Comparison of ENCODE assay signal across 17 cellular contexts in the genomic region with DNA sequence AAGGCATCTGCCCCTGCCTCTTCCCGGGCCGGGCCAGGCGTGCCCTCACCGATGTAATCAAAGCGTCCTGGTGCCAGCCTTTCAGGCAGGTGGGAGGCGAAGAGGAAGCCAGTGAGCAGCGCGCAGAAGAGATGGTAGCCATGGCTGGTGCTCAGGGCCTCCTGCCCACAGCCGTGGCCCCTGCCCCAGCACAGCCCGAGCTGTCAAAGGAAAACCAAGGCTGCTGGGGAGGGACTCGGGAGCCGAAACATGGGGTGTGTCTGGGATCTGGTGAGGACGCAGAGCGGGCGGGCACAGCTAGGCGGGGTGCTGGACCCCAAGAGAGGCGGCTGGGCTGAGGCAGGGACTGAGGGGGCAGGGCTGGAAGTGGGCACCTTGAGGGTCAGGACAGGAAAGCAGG. TPM values are rescaled to one million over a fixed set of nuclear protein-coding genes. Genes with fewer than 3 reads are reported as not detected.
DNase-seq lines count a peak whose midpoint lies in the region; ATAC-seq and TF ChIP-seq lines count a peak whose summit lies in the region.
"Had no signal": no experiment of that assay in that cellular context is flagged by ENCODE, and none has a peak within 500 bp of the region (broad histone marks: within the 10 kb centered on the region; RNA-seq: fewer than 3 reads in every experiment).

No MANE protein-coding gene starts in this region.

- ATAC-seq in activated CD4-positive, alpha-beta T cell treated with anti-CD3 and anti-CD28 coated beads for 36 hours: no peak
- ATAC-seq in IMR-90 (ENCODE audit: low read depth): no peak
- ATAC-seq in esophagus mucosa: no peak
- ATAC-seq in HG02973 (IDR thresholded peaks at IDR 0.05; ENCODE audit: unreplicated experiment): no peak
- ATAC-seq in GM19397 (IDR thresholded peaks at IDR 0.05; ENCODE audit: unreplicated experiment): no peak
- ATAC-seq: PC-3 had no signal

- no peak overlapping the region for H4K8ac ChIP-seq in IMR-90 (ENCODE audit: low read depth in 2 of 2, low read length in 2 of 2)

- H3K4ac ChIP-seq in IMR-90 (ENCODE audit: low read depth, low read length): no peak overlapping the region

- H3K9me3 Mint-ChIP-seq in activated CD4-positive, alpha-beta T cell treated with anti-CD3 and anti-CD28 coated beads for 36 hours (ENCODE audit: low read depth): no peaks in the 10 kb centered on the region

- no peak overlapping the region for H3K9ac ChIP-seq in IMR-90 (ENCODE audit: low read depth, low read length)

- WGBS in IMR-90 (ENCODE audit: extremely low coverage in 2 of 2, insufficient read length in 1 of 2), 2 experiments: 90% methylated on average over 13 of the region's 17 CpGs; no CpG with 5 or more reads in 1 of the 2 experiments
- WGBS in spleen, 5 donors: 91 to 94% (median 92%) methylated on average over 17 of the region's 17 CpGs

- H4K91ac ChIP-seq in IMR-90 (ENCODE audit: insufficient read depth, low read depth, low read length): no peak overlapping the region

- TF ChIP-seq POLR2A in IMR-90 (IDR thresholded peaks at IDR 0.05; ENCODE audit: low read depth, low read length) (no peak), spleen (IDR thresholded peaks at IDR 0.05) (no peak)

- H2BK20ac ChIP-seq in IMR-90 (ENCODE audit: low read depth, low read length): no peak overlapping the region

- intact Hi-C loops in activated CD4-positive, alpha-beta T cell treated with anti-CD3 and anti-CD28 coated beads for 36 hours (cut with DNase I, micrococcal nuclease): no loop called here
- intact Hi-C loops in IMR-90 (cut with micrococcal nuclease) (loop anchor here (1.0 kb wide), 1 partner anchor 35 kb away; no protein-coding TSS in a partner anchor), spleen (cut with DNase I; ENCODE audit: low total_unique reads) (no loop called here)

- POLR2A ChIA-PET in activated CD4-positive, alpha-beta T cell treated with anti-CD3 and anti-CD28 coated beads for 36 hours (lab: Charles Lee): no interaction called here
- POLR2A ChIA-PET in IMR-90 (lab: Charles Lee; ENCODE audit: unreplicated experiment): no interaction called here

- H3K27me3 Mint-ChIP-seq in activated CD4-positive, alpha-beta T cell treated with anti-CD3 and anti-CD28 coated beads for 36 hours: peaks cover 4% of the 10 kb centered on the region

- no TSS peak for BruUV-seq in IMR-90 (replicated peaks; lab: Mats Ljungman, UMichigan)

- no peak overlapping the region for H3K27ac Mint-ChIP-seq in activated CD4-positive, alpha-beta T cell treated with anti-CD3 and anti-CD28 coated beads for 36 hours

- no peaks in the 10 kb centered on the region for H3K79me1 ChIP-seq in IMR-90 (ENCODE audit: low read depth in 1 of 2, low read length in 2 of 2)

- TF ChIP-seq RAD21 in IMR-90 (IDR thresholded peaks at IDR 0.05; ENCODE audit: low read length): no peak

- H3K27me3 ChIP-seq in IMR-90 (ENCODE audit: control insufficient read depth, insufficient read depth, low read length) (peaks cover 12% of the 10 kb centered on the region; the same call in 1 of the 2 replicates), spleen (replicated peaks in 1 of 7) (peaks cover 0 to 30% (median 12%) of the 10 kb centered on the region in 7 donors)

- in situ Hi-C loops in IMR-90 (cut with MboI; ENCODE audit: low sequenced_read_pairs): no loop called here

- H3K4me3 Mint-ChIP-seq in activated CD4-positive, alpha-beta T cell treated with anti-CD3 and anti-CD28 coated beads for 36 hours: peak overlapping the region; percentile 59

- H2BK5ac ChIP-seq in IMR-90 (ENCODE audit: low read depth, low read length, poor library complexity, severe bottlenecking): no peak overlapping the region

- no peak overlapping the region for H3K14ac ChIP-seq in IMR-90 (replicated peaks; ENCODE audit: low read depth, low read length)

- H2AK9ac ChIP-seq in IMR-90 (replicated peaks; ENCODE audit: low read depth, low read length, poor library complexity): peak overlapping the region; percentile 65

- TF ChIP-seq CTCF in IMR-90 (conservative IDR thresholded peaks at IDR 0.05; ENCODE audit: low read depth, low read length) (no peak), spleen (IDR thresholded peaks at IDR 0.05 in 8 of 11, conservative IDR thresholded peaks at IDR 0.05 in 3 of 11) (no peak)

- no peak overlapping the region for H2AFZ ChIP-seq in IMR-90 (replicated peaks; ENCODE audit: low read length, poor library complexity)

- no peak overlapping the region for H3K56ac ChIP-seq in IMR-90 (ENCODE audit: extremely low read depth, insufficient read depth, low read length)

- peaks cover 11% of the 10 kb centered on the region for H3K4me1 Mint-ChIP-seq in activated CD4-positive, alpha-beta T cell treated with anti-CD3 and anti-CD28 coated beads for 36 hours

- CTCF ChIA-PET in activated CD4-positive, alpha-beta T cell treated with anti-CD3 and anti-CD28 coated beads for 36 hours (lab: Charles Lee): interaction anchor here (1.1 to 1.5 kb wide), 2 partner anchors 103 to 113 kb away, joined by 4 to 6 read pairs; no protein-coding TSS in a partner anchor
- CTCF ChIA-PET in IMR-90 (lab: Yijun Ruan, JAX): no interaction called here

- no peak overlapping the region for H4K5ac ChIP-seq in IMR-90 (ENCODE audit: low read depth, low read length)

- H3K27ac ChIP-seq in IMR-90 (ENCODE audit: insufficient read depth, low read length) (no peak overlapping the region), caudate nucleus (ENCODE audit: low read depth, low read length) (peak overlapping the region; percentile 36), spleen (no peak overlapping the region)
- H3K27ac ChIP-seq: SK-N-MC, stomach had no signal

- no peak overlapping the region for H3K4me3 ChIP-seq in IMR-90 (ENCODE audit: insufficient read depth, low read depth, low read length)
- H3K4me3 ChIP-seq in spleen: peak overlapping the region in 1 of 8 donors; percentile 68
- H3K4me3 ChIP-seq: smooth muscle cell had no signal

- peaks cover 5% of the 10 kb centered on the region; the same call in 1 of the 2 replicates for H3K9me1 ChIP-seq in IMR-90 (ENCODE audit: insufficient read depth, low read length)

- H3K23ac ChIP-seq in IMR-90 (ENCODE audit: low read depth, low read length): no peak overlapping the region

- H2AK5ac ChIP-seq in IMR-90 (ENCODE audit: low read depth, low read length): no peak overlapping the region

- H2BK15ac ChIP-seq in IMR-90 (ENCODE audit: low read depth, low read length): no peak overlapping the region

- no peak for DNase-seq in activated CD4-positive, alpha-beta T cell treated with anti-CD3 and anti-CD28 coated beads for 36 hours
- DNase-seq in activated CD4-positive, alpha-beta T cell treated with anti-CD3 and anti-CD28 coated beads for 48 hours: no peak
- DNase-seq in IMR-90: no peak
- no peak for DNase-seq in caudate nucleus (lab: John Stamatoyannopoulos, UW)
- peak; percentile 71 for DNase-seq in spleen
- DNase-seq: head of caudate nucleus, NCI-H2081 treated with DMSO at 0.1 percent for 48 hours, NCI-H69, stomach had no signal

- no peak overlapping the region for H3K4me2 ChIP-seq in IMR-90 (ENCODE audit: low read depth, low read length)
- H3K4me2 ChIP-seq: smooth muscle cell had no signal

- peaks cover 2% of the 10 kb centered on the region; the same call in 1 of the 2 replicates for H3K4me1 ChIP-seq in IMR-90 (ENCODE audit: control insufficient read depth, insufficient read depth, low read length)
- peaks cover 11 to 32% (median 17%) of the 10 kb centered on the region in 6 donors for H3K4me1 ChIP-seq in spleen

- H2BK120ac ChIP-seq in IMR-90 (ENCODE audit: low read depth, low read length): no peak overlapping the region

- no peak overlapping the region for H3K18ac ChIP-seq in IMR-90 (ENCODE audit: low read depth, low read length)

- peaks cover 12% of the 10 kb centered on the region for H3K36me3 Mint-ChIP-seq in activated CD4-positive, alpha-beta T cell treated with anti-CD3 and anti-CD28 coated beads for 36 hours (ENCODE audit: low read depth)

- H4K20me1 ChIP-seq in IMR-90 (ENCODE audit: insufficient read depth, low read length): no peaks in the 10 kb centered on the region; the same call in none of the 2 replicates

- peaks cover 14% of the 10 kb centered on the region; the same call in 1 of the 2 replicates for H3K36me3 ChIP-seq in IMR-90 (ENCODE audit: control insufficient read depth, insufficient read depth, low read length)
- H3K36me3 ChIP-seq in spleen: peaks cover 3 to 44% (median 24%) of the 10 kb centered on the region in 6 donors

- no peaks in the 10 kb centered on the region for H3K9me3 ChIP-seq in IMR-90 (ENCODE audit: control insufficient read depth, insufficient read depth, low read length)
- no peaks in the 10 kb centered on the region for H3K9me3 ChIP-seq in spleen
- H3K9me3 ChIP-seq: stomach had no signal

- dilution Hi-C loops in IMR-90 (cut with HindIII; ENCODE audit: low sequenced_read_pairs, unreplicated experiment): no loop called here

RNA-seq across cellular contexts. Expression of a gene that starts 2.7 kb away (rescaled TPM):
- total RNA-seq in activated CD4-positive, alpha-beta T cell treated with anti-CD3 and anti-CD28 coated beads for 36 hours: 1 to 10 TPM; 2.1 to 2.4 TPM
- total RNA-seq in IMR-90 (2012; rRNA removed) (not detected in 2 replicates), spleen (1 to 10 TPM; 1.8 to 6.0 (median 2.5) TPM), esophagus mucosa (0.28 TPM)
- polyA plus RNA-seq in IMR-90 (2012; rRNA removed) (0.32 and 0.67 TPM in 2 replicates), spleen (1 to 10 TPM; 1.7 to 2.4 (median 2.4) TPM)
- polyA plus RNA-seq in IMR-90 (2012; cell fraction: cytosol; rRNA removed): 0.16 TPM in 1 of 2 replicates, not detected in the other
- polyA plus RNA-seq in IMR-90 (2012; cell fraction: nucleus; rRNA removed; ENCODE audit: low replicate concordance): 4.8 and 6.7 TPM in 2 replicates
- total RNA-seq: kidney epithelial cell, M059J, stomach had no signal

RNA-seq across cellular contexts. Expression of a gene that starts 3.1 kb away (rescaled TPM):
- 1 to 10 TPM; 4.7 to 5.7 TPM for total RNA-seq in activated CD4-positive, alpha-beta T cell treated with anti-CD3 and anti-CD28 coated beads for 36 hours
- total RNA-seq in IMR-90 (2012; rRNA removed) (under 0.01 TPM in 1 of 2 replicates, not detected in the other), spleen (1 to 10 TPM in 6 of 7 donors, under 1 TPM in 1; 0.94 to 4.0 (median 1.8) TPM), esophagus mucosa (2.0 TPM)
- polyA plus RNA-seq in IMR-90 (2012; rRNA removed) (0.57 and 0.67 TPM in 2 replicates), spleen (1 to 10 TPM in 2 of 3 donors, under 1 TPM in 1; 0.80 to 2.3 (median 2.2) TPM)
- polyA plus RNA-seq in IMR-90 (2012; cell fraction: cytosol; rRNA removed): 0.19 and 0.32 TPM in 2 replicates
- 6.4 and 13.6 TPM in 2 replicates for polyA plus RNA-seq in IMR-90 (2012; cell fraction: nucleus; rRNA removed; ENCODE audit: low replicate concordance)

RNA-seq across cellular contexts. Expression of a gene that starts 31.9 kb away (rescaled TPM):
- total RNA-seq in activated CD4-positive, alpha-beta T cell treated with anti-CD3 and anti-CD28 coated beads for 36 hours: 100 to 1,000 TPM; 108 to 117 TPM
- total RNA-seq in IMR-90 (2012; rRNA removed): 54.8 and 62.5 TPM in 2 replicates
- polyA plus RNA-seq in IMR-90 (2012; rRNA removed): 73.4 and 74.9 TPM in 2 replicates
- 69.8 and 110 TPM in 2 replicates for polyA plus RNA-seq in IMR-90 (2012; cell fraction: cytosol; rRNA removed)
- 56.5 and 61.0 TPM in 2 replicates for polyA plus RNA-seq in IMR-90 (2012; cell fraction: nucleus; rRNA removed; ENCODE audit: low replicate concordance)
- total RNA-seq in spleen: 10 to 100 TPM; 43.8 to 74.0 (median 59.5) TPM
- polyA plus RNA-seq in spleen: 10 to 100 TPM; 66.3 to 97.6 (median 79.3) TPM
- total RNA-seq in esophagus mucosa: 44.3 TPM

RNA-seq across cellular contexts. Expression of a gene that starts 37.9 kb away (rescaled TPM):
- total RNA-seq in activated CD4-positive, alpha-beta T cell treated with anti-CD3 and anti-CD28 coated beads for 36 hours: 10 to 100 TPM; 61.7 to 64.6 TPM
- total RNA-seq in IMR-90 (2012; rRNA removed) (33.9 and 37.3 TPM in 2 replicates), spleen (10 to 100 TPM; 48.9 to 80.5 (median 70.8) TPM), esophagus mucosa (38.0 TPM)
- polyA plus RNA-seq in IMR-90 (2012; rRNA removed) (33.3 and 34.7 TPM in 2 replicates), spleen (10 to 100 TPM; 14.9 to 33.6 (median 17.7) TPM)
- polyA plus RNA-seq in IMR-90 (2012; cell fraction: cytosol; rRNA removed): 22.0 and 23.5 TPM in 2 replicates
- 75.0 and 118 TPM in 2 replicates for polyA plus RNA-seq in IMR-90 (2012; cell fraction: nucleus; rRNA removed; ENCODE audit: low replicate concordance)

RNA-seq across cellular contexts. Expression of a gene that starts 39.4 kb away (rescaled TPM):
- total RNA-seq in activated CD4-positive, alpha-beta T cell treated with anti-CD3 and anti-CD28 coated beads for 36 hours: 10 to 100 TPM; 10.2 to 10.5 TPM
- 0.28 and 0.54 TPM in 2 replicates for total RNA-seq in IMR-90 (2012; rRNA removed)
- 2.3 and 3.3 TPM in 2 replicates for polyA plus RNA-seq in IMR-90 (2012; rRNA removed)
- 2.8 and 4.2 TPM in 2 replicates for polyA plus RNA-seq in IMR-90 (2012; cell fraction: cytosol; rRNA removed)
- polyA plus RNA-seq in IMR-90 (2012; cell fraction: nucleus; rRNA removed; ENCODE audit: low replicate concordance): 5.5 and 15.6 TPM in 2 replicates
- 1 to 10 TPM; 2.6 to 6.8 (median 4.6) TPM for total RNA-seq in spleen
- 1 to 10 TPM; 3.4 to 5.3 (median 3.8) TPM for polyA plus RNA-seq in spleen
- total RNA-seq in esophagus mucosa: 110 TPM
